1 cellular context compared by ENCODE assay signal in the genomic region with DNA sequence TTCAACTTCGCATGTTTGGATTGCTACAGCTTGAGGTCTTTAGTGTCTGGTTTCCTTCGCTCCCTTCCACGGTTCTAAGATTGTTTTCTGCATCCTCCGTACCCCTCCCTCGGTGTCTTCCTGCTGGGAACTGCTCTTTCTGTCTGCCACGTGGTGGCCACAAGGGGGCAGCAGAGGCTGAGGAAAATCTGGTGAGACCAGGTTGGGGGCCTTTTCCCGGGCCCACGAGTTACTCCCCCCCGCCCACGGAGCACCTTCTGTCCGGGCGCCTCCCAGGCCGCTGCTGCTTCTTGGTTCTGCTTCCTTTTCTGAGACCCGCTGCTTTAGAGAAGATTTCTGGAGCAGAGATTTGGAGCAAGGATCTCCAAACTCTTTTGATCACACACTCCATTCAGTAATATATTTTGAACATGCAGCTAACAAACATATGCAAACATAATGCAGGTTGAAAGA.
TF ChIP-seq lines count a peak whose summit lies in the region.

No MANE protein-coding gene starts in this region.

TF ChIP-seq in K562, 482 proteins besides CTCF, POLR2A, EP300 and RAD21 (continues in another document):
- TF ChIP-seq, protein P1, sequence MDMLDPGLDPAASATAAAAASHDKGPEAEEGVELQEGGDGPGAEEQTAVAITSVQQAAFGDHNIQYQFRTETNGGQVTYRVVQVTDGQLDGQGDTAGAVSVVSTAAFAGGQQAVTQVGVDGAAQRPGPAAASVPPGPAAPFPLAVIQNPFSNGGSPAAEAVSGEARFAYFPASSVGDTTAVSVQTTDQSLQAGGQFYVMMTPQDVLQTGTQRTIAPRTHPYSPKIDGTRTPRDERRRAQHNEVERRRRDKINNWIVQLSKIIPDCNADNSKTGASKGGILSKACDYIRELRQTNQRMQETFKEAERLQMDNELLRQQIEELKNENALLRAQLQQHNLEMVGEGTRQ (CRISPR knock-in tag; IDR thresholded peaks at IDR 0.05) = 0 out of 2 replicates have a peak, but pooled peaks have one; percentile 11
- TF ChIP-seq, protein P2, sequence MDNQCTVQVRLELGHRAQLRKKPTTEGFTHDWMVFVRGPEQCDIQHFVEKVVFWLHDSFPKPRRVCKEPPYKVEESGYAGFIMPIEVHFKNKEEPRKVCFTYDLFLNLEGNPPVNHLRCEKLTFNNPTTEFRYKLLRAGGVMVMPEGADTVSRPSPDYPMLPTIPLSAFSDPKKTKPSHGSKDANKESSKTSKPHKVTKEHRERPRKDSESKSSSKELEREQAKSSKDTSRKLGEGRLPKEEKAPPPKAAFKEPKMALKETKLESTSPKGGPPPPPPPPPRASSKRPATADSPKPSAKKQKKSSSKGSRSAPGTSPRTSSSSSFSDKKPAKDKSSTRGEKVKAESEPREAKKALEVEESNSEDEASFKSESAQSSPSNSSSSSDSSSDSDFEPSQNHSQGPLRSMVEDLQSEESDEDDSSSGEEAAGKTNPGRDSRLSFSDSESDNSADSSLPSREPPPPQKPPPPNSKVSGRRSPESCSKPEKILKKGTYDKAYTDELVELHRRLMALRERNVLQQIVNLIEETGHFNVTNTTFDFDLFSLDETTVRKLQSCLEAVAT (IDR thresholded peaks at IDR 0.05) = no peak
- TF ChIP-seq ATF7 (IDR thresholded peaks at IDR 0.05) (peak; percentile 43; the same call in 1 of the 2 replicates), ZC3H4 (CRISPR knock-in tag; IDR thresholded peaks at IDR 0.05; ENCODE audit: borderline replicate concordance) (no peak), TOE1 (IDR thresholded peaks at IDR 0.05; ENCODE audit: borderline replicate concordance) (0 out of 2 replicates have a peak, but pooled peaks have one; percentile 55), TOE1 (CRISPR knock-in tag; IDR thresholded peaks at IDR 0.05; ENCODE audit: borderline replicate concordance, low read depth) (no peak), ZBTB7A (IDR thresholded peaks at IDR 0.05; ENCODE audit: borderline replicate concordance, control insufficient read depth, low read depth, low read length) (peak; percentile 78), SOX6 (IDR thresholded peaks at IDR 0.05) (0 out of 2 replicates have a peak, but pooled peaks have one; percentile 17), RBM34 (IDR thresholded peaks at IDR 0.05; ENCODE audit: borderline replicate concordance, insufficient read depth, low read length) (no peak), ZNF324 (CRISPR knock-in tag; IDR thresholded peaks at IDR 0.05) (no peak), STAG1 (CRISPR knock-in tag; IDR thresholded peaks at IDR 0.05; ENCODE audit: borderline replicate concordance) (peak; percentile 51; the same call in 1 of the 2 replicates), LCOR (CRISPR knock-in tag; IDR thresholded peaks at IDR 0.05) (no peak), CREB1 (IDR thresholded peaks at IDR 0.05) (no peak), CREB1 (CRISPR knock-in tag; IDR thresholded peaks at IDR 0.05) (peak; percentile 25; the same call in 1 of the 2 replicates), ZBTB8A (IDR thresholded peaks at IDR 0.05; ENCODE audit: partially characterized antibody) (no peak), SNRNP70 (optimal IDR thresholded peaks at IDR 0.05; ENCODE audit: low read depth, low read length) (no peak), NFRKB (IDR thresholded peaks at IDR 0.05; ENCODE audit: low read depth) (no peak), ARID1B (IDR thresholded peaks at IDR 0.05) (0 out of 2 replicates have a peak, but pooled peaks have one; percentile 13), SP2 (IDR thresholded peaks at IDR 0.05; ENCODE audit: extremely low read depth, low read depth, low read length, poor library complexity, severe bottlenecking) (no peak), PHTF2 (CRISPR knock-in tag; IDR thresholded peaks at IDR 0.05) (no peak), ZNF24 (IDR thresholded peaks at IDR 0.05) (peak; percentile 26; the same call in 1 of the 2 replicates), ZNF586 (CRISPR knock-in tag; conservative IDR thresholded peaks at IDR 0.05) (no peak), SRF (CRISPR knock-in tag; IDR thresholded peaks at IDR 0.05) (no peak), GTF2A2 (tag; IDR thresholded peaks at IDR 0.05) (no peak), ZNF507 (tag; conservative IDR thresholded peaks at IDR 0.05) (no peak), PHF8 (IDR thresholded peaks at IDR 0.05; ENCODE audit: borderline replicate concordance, low read length) (no peak), KDM5B (IDR thresholded peaks at IDR 0.05; ENCODE audit: insufficient replicate concordance, low read depth, low read length) (no peak), SMAD3 (CRISPR knock-in tag; conservative IDR thresholded peaks at IDR 0.05) (no peak), TAF1 (IDR thresholded peaks at IDR 0.05; ENCODE audit: control insufficient read depth, extremely low read depth, insufficient read depth, low read length, severe bottlenecking) (no peak), MYC (IDR thresholded peaks at IDR 0.05; ENCODE audit: low read depth, low read length) (peak; percentile 62), MYC (CRISPR knock-in tag; IDR thresholded peaks at IDR 0.05; ENCODE audit: borderline replicate concordance, low read depth) (no peak), SRSF3 (IDR thresholded peaks at IDR 0.05; ENCODE audit: insufficient read depth, low read length) (no peak), ZC3H8 (IDR thresholded peaks at IDR 0.05) (no peak), ARID2 (IDR thresholded peaks at IDR 0.05) (peak; percentile 70), NCOR1 (IDR thresholded peaks at IDR 0.05) (no peak), PHB (CRISPR knock-in tag; IDR thresholded peaks at IDR 0.05) (no peak), EGR1 (conservative IDR thresholded peaks at IDR 0.05) (peak; percentile 73), CREM (IDR thresholded peaks at IDR 0.05; ENCODE audit: low read depth) (peak; percentile 77), MCM5 (IDR thresholded peaks at IDR 0.05; ENCODE audit: low read depth) (no peak), MAZ (CRISPR knock-in tag; conservative IDR thresholded peaks at IDR 0.05 in 1 of 2, IDR thresholded peaks at IDR 0.05 in 1 of 2) (peak; percentile 43 to 96; a peak in 3 of 4 replicates), RFX5 (IDR thresholded peaks at IDR 0.05; ENCODE audit: low read depth, low read length) (no peak), TCF7 (IDR thresholded peaks at IDR 0.05; ENCODE audit: borderline replicate concordance) (no peak), KHSRP (IDR thresholded peaks at IDR 0.05) (no peak), MTA1 (IDR thresholded peaks at IDR 0.05; ENCODE audit: borderline replicate concordance) (no peak), ADNP (tag; IDR thresholded peaks at IDR 0.05) (no peak), CTBP1 (IDR thresholded peaks at IDR 0.05; ENCODE audit: borderline replicate concordance) (peak; percentile 76), ZNF316 (IDR thresholded peaks at IDR 0.05) (no peak), XRCC5 (IDR thresholded peaks at IDR 0.05; ENCODE audit: low read depth, low read length) (0 out of 2 replicates have a peak, but pooled peaks have one; percentile 56), SMARCE1 (IDR thresholded peaks at IDR 0.05) (peak; percentile 16; the same call in 1 of the 2 replicates), ELF2 (CRISPR knock-in tag; IDR thresholded peaks at IDR 0.05) (0 out of 2 replicates have a peak, but pooled peaks have one; percentile 25)
- TF ChIP-seq, protein P3, sequence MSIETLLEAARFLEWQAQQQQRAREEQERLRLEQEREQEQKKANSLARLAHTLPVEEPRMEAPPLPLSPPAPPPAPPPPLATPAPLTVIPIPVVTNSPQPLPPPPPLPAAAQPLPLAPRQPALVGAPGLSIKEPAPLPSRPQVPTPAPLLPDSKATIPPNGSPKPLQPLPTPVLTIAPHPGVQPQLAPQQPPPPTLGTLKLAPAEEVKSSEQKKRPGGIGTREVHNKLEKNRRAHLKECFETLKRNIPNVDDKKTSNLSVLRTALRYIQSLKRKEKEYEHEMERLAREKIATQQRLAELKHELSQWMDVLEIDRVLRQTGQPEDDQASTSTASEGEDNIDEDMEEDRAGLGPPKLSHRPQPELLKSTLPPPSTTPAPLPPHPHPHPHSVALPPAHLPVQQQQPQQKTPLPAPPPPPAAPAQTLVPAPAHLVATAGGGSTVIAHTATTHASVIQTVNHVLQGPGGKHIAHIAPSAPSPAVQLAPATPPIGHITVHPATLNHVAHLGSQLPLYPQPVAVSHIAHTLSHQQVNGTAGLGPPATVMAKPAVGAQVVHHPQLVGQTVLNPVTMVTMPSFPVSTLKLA (conservative IDR thresholded peaks at IDR 0.05) = peak; percentile 76 to 79
- TF ChIP-seq, protein P4, sequence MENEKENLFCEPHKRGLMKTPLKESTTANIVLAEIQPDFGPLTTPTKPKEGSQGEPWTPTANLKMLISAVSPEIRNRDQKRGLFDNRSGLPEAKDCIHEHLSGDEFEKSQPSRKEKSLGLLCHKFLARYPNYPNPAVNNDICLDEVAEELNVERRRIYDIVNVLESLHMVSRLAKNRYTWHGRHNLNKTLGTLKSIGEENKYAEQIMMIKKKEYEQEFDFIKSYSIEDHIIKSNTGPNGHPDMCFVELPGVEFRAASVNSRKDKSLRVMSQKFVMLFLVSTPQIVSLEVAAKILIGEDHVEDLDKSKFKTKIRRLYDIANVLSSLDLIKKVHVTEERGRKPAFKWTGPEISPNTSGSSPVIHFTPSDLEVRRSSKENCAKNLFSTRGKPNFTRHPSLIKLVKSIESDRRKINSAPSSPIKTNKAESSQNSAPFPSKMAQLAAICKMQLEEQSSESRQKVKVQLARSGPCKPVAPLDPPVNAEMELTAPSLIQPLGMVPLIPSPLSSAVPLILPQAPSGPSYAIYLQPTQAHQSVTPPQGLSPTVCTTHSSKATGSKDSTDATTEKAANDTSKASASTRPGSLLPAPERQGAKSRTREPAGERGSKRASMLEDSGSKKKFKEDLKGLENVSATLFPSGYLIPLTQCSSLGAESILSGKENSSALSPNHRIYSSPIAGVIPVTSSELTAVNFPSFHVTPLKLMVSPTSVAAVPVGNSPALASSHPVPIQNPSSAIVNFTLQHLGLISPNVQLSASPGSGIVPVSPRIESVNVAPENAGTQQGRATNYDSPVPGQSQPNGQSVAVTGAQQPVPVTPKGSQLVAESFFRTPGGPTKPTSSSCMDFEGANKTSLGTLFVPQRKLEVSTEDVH (IDR thresholded peaks at IDR 0.05; ENCODE audit: low read depth, partially characterized antibody) = peak; percentile 39
- TF ChIP-seq, protein P5, sequence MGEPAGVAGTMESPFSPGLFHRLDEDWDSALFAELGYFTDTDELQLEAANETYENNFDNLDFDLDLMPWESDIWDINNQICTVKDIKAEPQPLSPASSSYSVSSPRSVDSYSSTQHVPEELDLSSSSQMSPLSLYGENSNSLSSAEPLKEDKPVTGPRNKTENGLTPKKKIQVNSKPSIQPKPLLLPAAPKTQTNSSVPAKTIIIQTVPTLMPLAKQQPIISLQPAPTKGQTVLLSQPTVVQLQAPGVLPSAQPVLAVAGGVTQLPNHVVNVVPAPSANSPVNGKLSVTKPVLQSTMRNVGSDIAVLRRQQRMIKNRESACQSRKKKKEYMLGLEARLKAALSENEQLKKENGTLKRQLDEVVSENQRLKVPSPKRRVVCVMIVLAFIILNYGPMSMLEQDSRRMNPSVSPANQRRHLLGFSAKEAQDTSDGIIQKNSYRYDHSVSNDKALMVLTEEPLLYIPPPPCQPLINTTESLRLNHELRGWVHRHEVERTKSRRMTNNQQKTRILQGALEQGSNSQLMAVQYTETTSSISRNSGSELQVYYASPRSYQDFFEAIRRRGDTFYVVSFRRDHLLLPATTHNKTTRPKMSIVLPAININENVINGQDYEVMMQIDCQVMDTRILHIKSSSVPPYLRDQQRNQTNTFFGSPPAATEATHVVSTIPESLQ (CRISPR knock-in tag; IDR thresholded peaks at IDR 0.05) = no peak
- TF ChIP-seq, protein P6, sequence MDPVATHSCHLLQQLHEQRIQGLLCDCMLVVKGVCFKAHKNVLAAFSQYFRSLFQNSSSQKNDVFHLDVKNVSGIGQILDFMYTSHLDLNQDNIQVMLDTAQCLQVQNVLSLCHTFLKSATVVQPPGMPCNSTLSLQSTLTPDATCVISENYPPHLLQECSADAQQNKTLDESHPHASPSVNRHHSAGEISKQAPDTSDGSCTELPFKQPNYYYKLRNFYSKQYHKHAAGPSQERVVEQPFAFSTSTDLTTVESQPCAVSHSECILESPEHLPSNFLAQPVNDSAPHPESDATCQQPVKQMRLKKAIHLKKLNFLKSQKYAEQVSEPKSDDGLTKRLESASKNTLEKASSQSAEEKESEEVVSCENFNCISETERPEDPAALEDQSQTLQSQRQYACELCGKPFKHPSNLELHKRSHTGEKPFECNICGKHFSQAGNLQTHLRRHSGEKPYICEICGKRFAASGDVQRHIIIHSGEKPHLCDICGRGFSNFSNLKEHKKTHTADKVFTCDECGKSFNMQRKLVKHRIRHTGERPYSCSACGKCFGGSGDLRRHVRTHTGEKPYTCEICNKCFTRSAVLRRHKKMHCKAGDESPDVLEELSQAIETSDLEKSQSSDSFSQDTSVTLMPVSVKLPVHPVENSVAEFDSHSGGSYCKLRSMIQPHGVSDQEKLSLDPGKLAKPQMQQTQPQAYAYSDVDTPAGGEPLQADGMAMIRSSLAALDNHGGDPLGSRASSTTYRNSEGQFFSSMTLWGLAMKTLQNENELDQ (CRISPR knock-in tag; IDR thresholded peaks at IDR 0.05; ENCODE audit: borderline replicate concordance) = no peak
- TF ChIP-seq, protein P7, sequence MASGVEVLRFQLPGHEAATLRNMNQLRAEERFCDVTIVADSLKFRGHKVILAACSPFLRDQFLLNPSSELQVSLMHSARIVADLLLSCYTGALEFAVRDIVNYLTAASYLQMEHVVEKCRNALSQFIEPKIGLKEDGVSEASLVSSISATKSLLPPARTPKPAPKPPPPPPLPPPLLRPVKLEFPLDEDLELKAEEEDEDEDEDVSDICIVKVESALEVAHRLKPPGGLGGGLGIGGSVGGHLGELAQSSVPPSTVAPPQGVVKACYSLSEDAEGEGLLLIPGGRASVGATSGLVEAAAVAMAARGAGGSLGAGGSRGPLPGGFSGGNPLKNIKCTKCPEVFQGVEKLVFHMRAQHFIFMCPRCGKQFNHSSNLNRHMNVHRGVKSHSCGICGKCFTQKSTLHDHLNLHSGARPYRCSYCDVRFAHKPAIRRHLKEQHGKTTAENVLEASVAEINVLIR (CRISPR knock-in tag; IDR thresholded peaks at IDR 0.05) = no peak
- TF ChIP-seq, protein P8, sequence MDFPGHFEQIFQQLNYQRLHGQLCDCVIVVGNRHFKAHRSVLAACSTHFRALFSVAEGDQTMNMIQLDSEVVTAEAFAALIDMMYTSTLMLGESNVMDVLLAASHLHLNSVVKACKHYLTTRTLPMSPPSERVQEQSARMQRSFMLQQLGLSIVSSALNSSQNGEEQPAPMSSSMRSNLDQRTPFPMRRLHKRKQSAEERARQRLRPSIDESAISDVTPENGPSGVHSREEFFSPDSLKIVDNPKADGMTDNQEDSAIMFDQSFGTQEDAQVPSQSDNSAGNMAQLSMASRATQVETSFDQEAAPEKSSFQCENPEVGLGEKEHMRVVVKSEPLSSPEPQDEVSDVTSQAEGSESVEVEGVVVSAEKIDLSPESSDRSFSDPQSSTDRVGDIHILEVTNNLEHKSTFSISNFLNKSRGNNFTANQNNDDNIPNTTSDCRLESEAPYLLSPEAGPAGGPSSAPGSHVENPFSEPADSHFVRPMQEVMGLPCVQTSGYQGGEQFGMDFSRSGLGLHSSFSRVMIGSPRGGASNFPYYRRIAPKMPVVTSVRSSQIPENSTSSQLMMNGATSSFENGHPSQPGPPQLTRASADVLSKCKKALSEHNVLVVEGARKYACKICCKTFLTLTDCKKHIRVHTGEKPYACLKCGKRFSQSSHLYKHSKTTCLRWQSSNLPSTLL (IDR thresholded peaks at IDR 0.05) = no peak
- TF ChIP-seq, protein P9, sequence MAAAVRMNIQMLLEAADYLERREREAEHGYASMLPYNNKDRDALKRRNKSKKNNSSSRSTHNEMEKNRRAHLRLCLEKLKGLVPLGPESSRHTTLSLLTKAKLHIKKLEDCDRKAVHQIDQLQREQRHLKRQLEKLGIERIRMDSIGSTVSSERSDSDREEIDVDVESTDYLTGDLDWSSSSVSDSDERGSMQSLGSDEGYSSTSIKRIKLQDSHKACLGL (CRISPR knock-in tag; IDR thresholded peaks at IDR 0.05; ENCODE audit: borderline replicate concordance, poor library complexity, severe bottlenecking) = no peak
